19 cellular contexts compared by ENCODE assay signal in the genomic region with DNA sequence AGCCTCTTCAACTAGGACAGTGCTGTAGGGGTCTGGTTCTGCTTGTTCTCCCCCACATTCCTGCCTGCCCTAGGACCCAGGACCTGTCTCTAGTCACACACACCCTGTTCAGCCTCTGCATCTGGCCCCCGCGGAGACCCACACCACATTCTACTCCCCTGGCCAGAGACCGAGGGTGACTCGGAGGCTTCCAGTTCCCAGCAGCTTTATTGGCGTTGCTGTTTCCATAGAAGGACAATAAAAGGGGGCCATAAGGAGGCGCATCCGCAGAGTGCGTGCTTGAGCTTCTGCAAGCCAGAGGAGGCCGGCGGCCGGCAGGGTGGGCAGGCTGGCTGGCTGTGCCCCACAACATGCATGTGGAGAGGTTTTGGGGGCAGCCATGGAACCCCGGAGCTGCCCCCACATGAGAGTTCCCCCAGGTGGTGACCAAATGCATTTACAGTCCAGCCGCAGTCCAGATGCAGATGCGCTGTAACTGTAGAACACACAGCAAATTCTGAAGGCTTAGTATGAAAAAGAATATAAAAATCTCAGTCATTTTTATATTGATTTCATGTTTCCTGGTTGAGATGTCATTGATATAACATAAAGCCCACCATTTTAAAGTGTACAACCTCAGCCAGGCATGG. TPM values are rescaled to one million over a fixed set of nuclear protein-coding genes. Genes with fewer than 3 reads are reported as not detected.
DNase-seq lines count a peak whose midpoint lies in the region; TF ChIP-seq lines count a peak whose summit lies in the region.
"Had no signal": no experiment of that assay in that cellular context is flagged by ENCODE, and none has a peak within 500 bp of the region (broad histone marks: within the 10 kb centered on the region; RNA-seq: fewer than 3 reads in every experiment).

No MANE protein-coding gene starts in this region.

- H3K4me2 ChIP-seq in BLaER1 treated with 17β-estradiol and CSF1 and Interleukin-3, amounts not matched to agents 10 nM and 100 nM = peak overlapping the region in 9 of 11 experiments; percentile 55 to 87 (median 76); a peak in 15 of 22 replicates
- H3K4me2 ChIP-seq: A549, KMS-11 had no signal

- POLR2A ChIA-PET in HEK293 (lab: Yijun Ruan, JAX) (no interaction called here), A673 (lab: Charles Lee; ENCODE audit: low non-redundant PET) (no interaction called here), MCF 10A (lab: Yijun Ruan, JAX) (no interaction called here)

- peaks cover 0 to 25% (median 22%) of the 10 kb centered on the region in 10 experiments; a peak in 16 of 20 replicates for H3K4me1 ChIP-seq in BLaER1 treated with 17β-estradiol and CSF1 and Interleukin-3, amounts not matched to agents 10 nM and 100 nM
- H3K4me1 ChIP-seq in HEK293 (ENCODE audit: control insufficient read depth, insufficient read depth, low read length) = no peaks in the 10 kb centered on the region
- H3K4me1 ChIP-seq in endodermal cell (ENCODE audit: control insufficient read depth, insufficient read depth, low read length) = no peaks in the 10 kb centered on the region
- H3K4me1 ChIP-seq in A673 (ENCODE audit: insufficient read depth, low read length, poor library complexity, severe bottlenecking) = peaks cover 11% of the 10 kb centered on the region
- H3K4me1 ChIP-seq: A549, Caco-2 had no signal

- H3K4me3 Mint-ChIP-seq in endodermal cell (no peak overlapping the region), neural crest cell (no peak overlapping the region), MCF 10A (ENCODE audit: unreplicated experiment) (no peak overlapping the region)

- H3K27me3 ChIP-seq in BLaER1 treated with 17β-estradiol and CSF1 and Interleukin-3, amounts not matched to agents 10 nM and 100 nM = peaks cover 0 to 12% (median 0%) of the 10 kb centered on the region in 11 experiments; a peak in 4 of 22 replicates
- H3K27me3 ChIP-seq in endodermal cell (ENCODE audit: control insufficient read depth, insufficient read depth, low read length, poor library complexity, severe bottlenecking) (no peaks in the 10 kb centered on the region), A673 (replicated peaks; ENCODE audit: insufficient read depth, low read depth, low read length, poor library complexity) (no peaks in the 10 kb centered on the region)
- H3K27me3 ChIP-seq: MG63 had no signal

- peaks cover 66% of the 10 kb centered on the region for H3K36me3 Mint-ChIP-seq in endodermal cell (ENCODE audit: low read depth)
- peaks cover 34% of the 10 kb centered on the region for H3K36me3 Mint-ChIP-seq in neural crest cell (ENCODE audit: low read depth)
- no peaks in the 10 kb centered on the region for H3K36me3 Mint-ChIP-seq in MCF 10A (ENCODE audit: insufficient read depth, unreplicated experiment)

- no peak overlapping the region for H3K9ac ChIP-seq in BLaER1 treated with 17β-estradiol and CSF1 and Interleukin-3, amounts not matched to agents 10 nM and 100 nM
- H3K9ac ChIP-seq in endodermal cell (ENCODE audit: extremely low read depth, low read length, poor library complexity, severe bottlenecking) = no peak overlapping the region
- H3K9ac ChIP-seq: KMS-11 had no signal

- 92 to 95% methylated on average over 12 to 14 of the region's 14 CpGs for WGBS in endodermal cell (ENCODE audit: insufficient coverage in 1 of 2, insufficient read length in 1 of 2), 2 experiments

- no TSS peak for BruUV-seq in A673 (replicated peaks; lab: Mats Ljungman, UMichigan)
- BruUV-seq in MCF 10A (replicated peaks; lab: Mats Ljungman, UMichigan) = no TSS peak

- no peaks in the 10 kb centered on the region for H3K4me1 Mint-ChIP-seq in endodermal cell
- peaks cover 43% of the 10 kb centered on the region for H3K4me1 Mint-ChIP-seq in neural crest cell
- H3K4me1 Mint-ChIP-seq in MCF 10A (ENCODE audit: insufficient read depth, unreplicated experiment) = no peaks in the 10 kb centered on the region

- no peak overlapping the region for H3K4me3 ChIP-seq in BLaER1 treated with 17β-estradiol and CSF1 and Interleukin-3, amounts not matched to agents 10 nM and 100 nM
- H3K4me3 ChIP-seq in HEK293 (ENCODE audit: low read depth, low read length) (no peak overlapping the region), endodermal cell (ENCODE audit: low read length) (no peak overlapping the region), A673 (ENCODE audit: low read depth, low read length, poor library complexity, severe bottlenecking) (no peak overlapping the region)
- H3K4me3 ChIP-seq: A549, MG63 had no signal

- no peak overlapping the region for H3K27ac ChIP-seq in BLaER1 treated with 17β-estradiol and CSF1 and Interleukin-3, amounts not matched to agents 10 nM and 100 nM
- H3K27ac ChIP-seq in HEK293 (ENCODE audit: extremely low read depth, low read depth, low read length) (no peak overlapping the region), endodermal cell (ENCODE audit: low read depth, low read length) (no peak overlapping the region), A673 (ENCODE audit: low read depth, low read length, poor library complexity, severe bottlenecking) (no peak overlapping the region)
- H3K27ac ChIP-seq: A549, KMS-11 had no signal

- DNase-seq in endodermal cell = peak; percentile 47
- no peak for DNase-seq in neural crest cell (ENCODE audit: low read depth, low spot score)
- DNase-seq in RPMI8226 = no peak
- DNase-seq in occipital lobe (lab: John Stamatoyannopoulos, UW) = no peak
- no peak for DNase-seq in A673 (ENCODE audit: low spot score)
- DNase-seq in MCF 10A (ENCODE audit: unreplicated experiment) = no peak
- DNase-seq: Caco-2; DMS53; HCEC 1CT; MG63; NCI-H1105; NCI-H1694; NK-92 treated with Interleukin-12 subunit alpha and Interleukin-12 subunit beta, amount 100 ng/mL, for 24 hours; SIG-M5 had no signal

- no peaks in the 10 kb centered on the region; a peak in 1 of 22 replicates for H4K20me1 ChIP-seq in BLaER1 treated with 17β-estradiol and CSF1 and Interleukin-3, amounts not matched to agents 10 nM and 100 nM

- no peak overlapping the region for H3K27ac Mint-ChIP-seq in endodermal cell
- H3K27ac Mint-ChIP-seq in neural crest cell (ENCODE audit: unreplicated experiment) = peak overlapping the region; percentile 5
- H3K27ac Mint-ChIP-seq in MCF 10A (ENCODE audit: low read depth, unreplicated experiment) = no peak overlapping the region

- no peaks in the 10 kb centered on the region for H3K36me3 ChIP-seq in BLaER1 treated with 17β-estradiol and CSF1 and Interleukin-3, amounts not matched to agents 10 nM and 100 nM
- no peaks in the 10 kb centered on the region for H3K36me3 ChIP-seq in HEK293 (ENCODE audit: control insufficient read depth in 2 of 2, insufficient read depth in 1 of 2, low read length in 2 of 2)
- peaks cover 23% of the 10 kb centered on the region for H3K36me3 ChIP-seq in endodermal cell (ENCODE audit: control insufficient read depth, insufficient read depth, low read length)
- peaks cover 5% of the 10 kb centered on the region for H3K36me3 ChIP-seq in A673 (ENCODE audit: insufficient read depth, low read length, poor library complexity, severe bottlenecking)
- H3K36me3 ChIP-seq: MG63 had no signal

- peaks cover 0 to 17% (median 7%) of the 10 kb centered on the region in 11 experiments; a peak in 8 of 22 replicates for H3K9me3 ChIP-seq in BLaER1 treated with 17β-estradiol and CSF1 and Interleukin-3, amounts not matched to agents 10 nM and 100 nM (replicated peaks in 1 of 11)
- H3K9me3 ChIP-seq in HEK293 (ENCODE audit: control insufficient read depth, insufficient read depth, low read depth, low read length) = no peaks in the 10 kb centered on the region
- no peaks in the 10 kb centered on the region for H3K9me3 ChIP-seq in endodermal cell (ENCODE audit: control insufficient read depth, low read length)
- H3K9me3 ChIP-seq in A673 (ENCODE audit: low read depth, low read length, poor library complexity, severe bottlenecking) = peaks cover 12% of the 10 kb centered on the region
- H3K9me3 ChIP-seq: A549, Caco-2 had no signal

- intact Hi-C loops in A673 (cut with micrococcal nuclease; ENCODE audit: unreplicated experiment) = no loop called here
- intact Hi-C loops in MCF 10A (cut with micrococcal nuclease) = no loop called here

- H3K9me3 Mint-ChIP-seq in endodermal cell = peaks cover 2% of the 10 kb centered on the region
- peaks cover 5% of the 10 kb centered on the region for H3K9me3 Mint-ChIP-seq in neural crest cell
- peaks cover 9% of the 10 kb centered on the region for H3K9me3 Mint-ChIP-seq in MCF 10A (ENCODE audit: unreplicated experiment)

- TF ChIP-seq CTCF in HEK293 (tag by site-specific recombination; IDR thresholded peaks at IDR 0.05) (no peak), endodermal cell (conservative IDR thresholded peaks at IDR 0.05) (peak; percentile 20), neural crest cell (conservative IDR thresholded peaks at IDR 0.05) (no peak), A673 (conservative IDR thresholded peaks at IDR 0.05; ENCODE audit: low read depth, low read length) (no peak), MCF 10A (IDR thresholded peaks at IDR 0.05; ENCODE audit: unreplicated experiment) (no peak)

- H3K27me3 Mint-ChIP-seq in endodermal cell (ENCODE audit: insufficient read depth) = no peaks in the 10 kb centered on the region
- no peaks in the 10 kb centered on the region for H3K27me3 Mint-ChIP-seq in neural crest cell (ENCODE audit: low read depth)
- peaks cover 45% of the 10 kb centered on the region for H3K27me3 Mint-ChIP-seq in MCF 10A (ENCODE audit: insufficient read depth, unreplicated experiment)

- CTCF ChIA-PET in HEK293 (lab: Yijun Ruan, JAX) = no interaction called here
- CTCF ChIA-PET in A673 (lab: Charles Lee) = no interaction called here
- CTCF ChIA-PET in MCF 10A (lab: Yijun Ruan, JAX) = interaction anchor here (0.7 to 1.1 kb wide), 3 partner anchors 13 to 23 kb away, joined by 3 read pairs; no protein-coding TSS in a partner anchor

TF ChIP-seq in HEK293, 187 proteins besides CTCF, POLR2A, EP300 and RAD21 (continues in another document):
- TF ChIP-seq KLF10 (tag by site-specific recombination; IDR thresholded peaks at IDR 0.05) (no peak), ZNF354C (tag by site-specific recombination; IDR thresholded peaks at IDR 0.05; ENCODE audit: borderline replicate concordance, low read depth) (no peak)
- TF ChIP-seq, protein P1, sequence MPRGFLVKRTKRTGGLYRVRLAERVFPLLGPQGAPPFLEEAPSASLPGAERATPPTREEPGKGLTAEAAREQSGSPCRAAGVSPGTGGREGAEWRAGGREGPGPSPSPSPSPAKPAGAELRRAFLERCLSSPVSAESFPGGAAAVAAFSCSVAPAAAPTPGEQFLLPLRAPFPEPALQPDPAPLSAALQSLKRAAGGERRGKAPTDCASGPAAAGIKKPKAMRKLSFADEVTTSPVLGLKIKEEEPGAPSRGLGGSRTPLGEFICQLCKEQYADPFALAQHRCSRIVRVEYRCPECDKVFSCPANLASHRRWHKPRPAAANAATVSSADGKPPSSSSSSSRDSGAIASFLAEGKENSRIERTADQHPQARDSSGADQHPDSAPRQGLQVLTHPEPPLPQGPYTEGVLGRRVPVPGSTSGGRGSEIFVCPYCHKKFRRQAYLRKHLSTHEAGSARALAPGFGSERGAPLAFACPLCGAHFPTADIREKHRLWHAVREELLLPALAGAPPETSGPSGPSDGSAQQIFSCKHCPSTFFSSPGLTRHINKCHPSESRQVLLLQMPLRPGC (tag by site-specific recombination; IDR thresholded peaks at IDR 0.05) = no peak

RNA-seq across cellular contexts. Expression of a gene that starts 52.4 kb away (rescaled TPM):
- total RNA-seq in endodermal cell (10 to 100 TPM; 45.9 to 62.4 TPM), neural crest cell (31.4 and 40.7 TPM in 2 replicates), occipital lobe (16.7 TPM), A673 (2021) (14.3 and 19.2 TPM in 2 replicates), MCF 10A (2022) (not detected in 2 replicates)
- polyA plus RNA-seq in endodermal cell (2013, experiment 1 of 2) = 36.5 TPM
- 34.3 TPM for polyA plus RNA-seq in endodermal cell (2013, experiment 2 of 2)
- total RNA-seq: RPMI7951 had no signal

Comparison
In these comparisons a context has a peak if more than half of its experiments do, and no peak if none do; other contexts are left out.
1. RNA of a gene that starts 52.4 kb away (total RNA-seq): 45.9 to 62.4 TPM in endodermal cell, 31.4 to 40.7 TPM in neural crest cell, 16.7 TPM in occipital lobe (single experiment) and 14.3 to 19.2 TPM in A673; not detected in MCF 10A; every median in the first group is over 10 times any median in the second.